In the genomic region with DNA sequence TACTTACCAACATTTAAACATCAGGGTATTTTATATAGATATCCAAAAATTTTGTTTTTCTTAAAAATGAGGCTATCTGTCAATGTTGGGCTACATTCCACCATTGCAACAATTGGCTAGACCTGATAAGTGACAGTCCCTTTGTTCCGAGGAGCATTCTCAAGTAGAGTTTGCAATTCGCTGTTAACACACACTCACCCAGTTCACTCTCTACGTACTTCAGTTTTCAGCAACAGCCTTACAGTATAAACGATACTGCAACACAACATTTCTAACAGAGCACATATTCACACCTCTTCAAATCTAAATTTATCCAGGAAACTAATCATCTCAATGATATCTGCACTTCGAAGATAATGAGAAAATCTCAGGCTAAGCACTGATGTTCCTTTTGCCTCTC, we compare ENCODE assay signal across 23 cellular contexts.
DNase-seq lines count a peak whose midpoint lies in the region; ATAC-seq, FAIRE-seq and TF ChIP-seq lines count a peak whose summit lies in the region.
"Had no signal": no experiment of that assay in that cellular context is flagged by ENCODE, and none has a peak within 500 bp of the region (broad histone marks: within the 10 kb centered on the region; RNA-seq: fewer than 3 reads in every experiment).

No MANE protein-coding gene starts in this region.

- peaks cover 6 to 8% of the 10 kb centered on the region in 2 experiments; a peak in 3 of 4 replicates for H3K9me3 ChIP-seq in H1 (ENCODE audit: insufficient read depth in 2 of 2, low read depth in 1 of 2, low read length in 1 of 2)
- no peaks in the 10 kb centered on the region for H3K9me3 ChIP-seq in upper lobe of right lung
- H3K9me3 ChIP-seq in MG63 = peaks cover 4% of the 10 kb centered on the region; the same call in 1 of the 2 replicates
- H3K9me3 ChIP-seq: A549, Caco-2 had no signal

- no peak overlapping the region for H4K8ac ChIP-seq in H1 (ENCODE audit: extremely low read depth, insufficient read depth, low read length)

- H3K27ac Mint-ChIP-seq in GM23338 = no peak overlapping the region
- peak overlapping the region; percentile 11; the same call in 1 of the 2 replicates for H3K27ac Mint-ChIP-seq in WTC11
- H3K27ac Mint-ChIP-seq: B cell; CD4-positive, alpha-beta T cell; CD8-positive, alpha-beta T cell had no signal

- H3K4me1 ChIP-seq in GM23338 (ENCODE audit: insufficient read depth) (peaks cover 7% of the 10 kb centered on the region; the same call in 1 of the 2 replicates), H1 (replicated peaks in 1 of 4; ENCODE audit: control insufficient read depth in 3 of 4, insufficient read depth in 4 of 4, low read length in 3 of 4) (peaks cover 0 to 4% (median 0%) of the 10 kb centered on the region in 4 experiments; a peak in 1 of 7 replicates), upper lobe of right lung (no peaks in the 10 kb centered on the region)
- H3K4me1 ChIP-seq: A549; BLaER1 treated with 17β-estradiol and CSF1 and Interleukin-3, amounts not matched to agents 10 nM and 100 nM had no signal

- intact Hi-C loops in upper lobe of right lung (cut with DNase I) = no loop called here

- H3K4me1 Mint-ChIP-seq in GM23338 (peaks cover 4% of the 10 kb centered on the region; the same call in 2 of the 3 replicates), WTC11 (peaks cover 9% of the 10 kb centered on the region)
- H3K4me1 Mint-ChIP-seq: B cell had no signal

- no peak overlapping the region for H4K5ac ChIP-seq in H1 (ENCODE audit: insufficient read length, low read depth, low read length)

- no peaks in the 10 kb centered on the region for H3K23me2 ChIP-seq in H1 (ENCODE audit: low read depth, low read length)

- H3K4me3 ChIP-seq in GM23338 (no peak overlapping the region), H1 (ENCODE audit: extremely low read depth in 1 of 4, insufficient read depth in 2 of 4, low read depth in 3 of 4, low read length in 4 of 4) (no peak overlapping the region), upper lobe of right lung (no peak overlapping the region), MG63 (no peak overlapping the region)
- H3K4me3 ChIP-seq: A549; BLaER1 treated with 17β-estradiol and CSF1 and Interleukin-3, amounts not matched to agents 10 nM and 100 nM had no signal

- FAIRE-seq in H1 (lab: Jason Lieb, UNC) = no peak
- FAIRE-seq: A549, D721Med, G401.6, GM12891, GM19239 had no signal

- H2BK12ac ChIP-seq in H1 (ENCODE audit: low read depth, low read length) = no peak overlapping the region

- H3K27me3 ChIP-seq in GM23338 (ENCODE audit: insufficient read depth) (no peaks in the 10 kb centered on the region), H1 (replicated peaks in 1 of 4; ENCODE audit: control insufficient read depth in 3 of 4, extremely low read depth in 1 of 4, insufficient read depth in 3 of 4, low read length in 3 of 4) (no peaks in the 10 kb centered on the region), upper lobe of right lung (no peaks in the 10 kb centered on the region), MG63 (no peaks in the 10 kb centered on the region)
- H3K27me3 ChIP-seq: BLaER1 treated with 17β-estradiol and CSF1 and Interleukin-3, amounts not matched to agents 10 nM and 100 nM had no signal

- H3K79me1 ChIP-seq in H1 (ENCODE audit: low read depth, low read length) = no peaks in the 10 kb centered on the region

- H2BK20ac ChIP-seq in H1 (ENCODE audit: low read length) = no peak overlapping the region

- no peak overlapping the region for H4K91ac ChIP-seq in H1 (replicated peaks; ENCODE audit: insufficient read length, low read length)

- H3K18ac ChIP-seq in H1 (ENCODE audit: extremely low read depth, low read length) = no peak overlapping the region

- no peaks in the 10 kb centered on the region for H3K27me3 Mint-ChIP-seq in GM23338 (ENCODE audit: insufficient read depth, low read depth, poor library complexity)
- no peaks in the 10 kb centered on the region for H3K27me3 Mint-ChIP-seq in WTC11 (ENCODE audit: low read depth)
- H3K27me3 Mint-ChIP-seq: B cell; CD4-positive, alpha-beta T cell had no signal

- H2AFZ ChIP-seq in GM23338 = peak overlapping the region; percentile 7; the same call in 1 of the 2 replicates
- 0 out of 2 replicates have a peak overlapping the region, but pooled peaks have one; percentile 23 for H2AFZ ChIP-seq in H1 (ENCODE audit: low read length)

- H3K4me2 ChIP-seq in GM23338 (no peak overlapping the region), H1 (ENCODE audit: insufficient read depth in 1 of 2, low read depth in 2 of 2, low read length in 2 of 2) (no peak overlapping the region)
- H3K4me2 ChIP-seq: A549; BLaER1 treated with 17β-estradiol and CSF1 and Interleukin-3, amounts not matched to agents 10 nM and 100 nM had no signal

- H2BK5ac ChIP-seq in H1 (ENCODE audit: low read depth, low read length) = no peak overlapping the region

- no peak for TF ChIP-seq CTCF in GM23338 (conservative IDR thresholded peaks at IDR 0.05; ENCODE audit: low read depth in 2 of 2)
- no peak for TF ChIP-seq CTCF in WTC11 (IDR thresholded peaks at IDR 0.05)
- TF ChIP-seq CTCF in H1 (IDR thresholded peaks at IDR 0.05; ENCODE audit: control extremely low read depth in 1 of 3, insufficient read depth in 1 of 3, low read depth in 1 of 3, low read length in 3 of 3) = no peak
- no peak for TF ChIP-seq CTCF in upper lobe of right lung (IDR thresholded peaks at IDR 0.05)

- DNase-seq in GM23338 (ENCODE audit: low spot score) = no peak
- no peak for DNase-seq in WTC11 (ENCODE audit: low spot score)
- DNase-seq in H1 (ENCODE audit: low read depth in 1 of 2, low spot score in 2 of 2) = no peak
- DNase-seq in upper lobe of right lung = no peak
- no peak for DNase-seq in MG63
- no peak for DNase-seq in NCI-H226
- DNase-seq: AML-193; Caco-2; Calu3; CD4-positive, alpha-beta T cell; CD8-positive, alpha-beta T cell; DMS79 treated with DMSO at 0.1 percent for 48 hours; GF-D8 had no signal

- H3K36me3 ChIP-seq in GM23338 (ENCODE audit: insufficient read depth) (no peaks in the 10 kb centered on the region), H1 (ENCODE audit: control insufficient read depth in 2 of 4, insufficient read depth in 4 of 4, low read length in 3 of 4) (peaks cover 0 to 5% (median 0%) of the 10 kb centered on the region in 4 experiments; a peak in 1 of 8 replicates), upper lobe of right lung (no peaks in the 10 kb centered on the region), MG63 (no peaks in the 10 kb centered on the region)
- H3K36me3 ChIP-seq: BLaER1 treated with 17β-estradiol and CSF1 and Interleukin-3, amounts not matched to agents 10 nM and 100 nM had no signal

- no peak overlapping the region for H3K9ac ChIP-seq in H1 (replicated peaks in 1 of 4; ENCODE audit: extremely low read depth in 1 of 4, low read depth in 3 of 4, low read length in 3 of 4)
- H3K9ac ChIP-seq: BLaER1 treated with 17β-estradiol and CSF1 and Interleukin-3, amounts not matched to agents 10 nM and 100 nM had no signal

- no peak overlapping the region for H2BK120ac ChIP-seq in H1 (replicated peaks; ENCODE audit: low read depth, low read length)

- CTCF ChIA-PET in WTC11 (lab: Charles Lee) = no interaction called here
- CTCF ChIA-PET in H1 (lab: Charles Lee; ENCODE audit: partially characterized antibody) = no interaction called here

- H2BK15ac ChIP-seq in H1 (ENCODE audit: low read length) = no peak overlapping the region

- no peak for TF ChIP-seq RAD21 in H1 (IDR thresholded peaks at IDR 0.05 in 1 of 2, conservative IDR thresholded peaks at IDR 0.05 in 1 of 2; ENCODE audit: low read depth in 2 of 2, low read length in 2 of 2)

- H2AK5ac ChIP-seq in H1 (ENCODE audit: low read depth, low read length) = no peak overlapping the region

- no peaks in the 10 kb centered on the region for H3K9me2 ChIP-seq in GM23338 (ENCODE audit: insufficient read depth)

- H3K56ac ChIP-seq in H1 (replicated peaks; ENCODE audit: insufficient read length, low read depth, low read length) = no peak overlapping the region

- TF ChIP-seq POLR2A in H1 (IDR thresholded peaks at IDR 0.05; ENCODE audit: control extremely low read depth in 1 of 2, low read depth in 2 of 2, low read length in 2 of 2) = no peak

- TF ChIP-seq EP300 in H1 (IDR thresholded peaks at IDR 0.05; ENCODE audit: borderline replicate concordance in 1 of 2, low read depth in 2 of 2, low read length in 2 of 2) = no peak

- H3K79me2 ChIP-seq in GM23338 (replicated peaks; ENCODE audit: insufficient read depth) (no peaks in the 10 kb centered on the region), H1 (ENCODE audit: control insufficient read depth in 1 of 2, insufficient read depth in 2 of 2, low read length in 2 of 2) (no peaks in the 10 kb centered on the region)

- H4K20me1 ChIP-seq in GM23338 (replicated peaks; ENCODE audit: insufficient read depth) (no peaks in the 10 kb centered on the region), H1 (replicated peaks in 1 of 2; ENCODE audit: control insufficient read depth in 1 of 2, insufficient read depth in 2 of 2, low read length in 2 of 2) (no peaks in the 10 kb centered on the region)
- H4K20me1 ChIP-seq: BLaER1 treated with 17β-estradiol and CSF1 and Interleukin-3, amounts not matched to agents 10 nM and 100 nM had no signal

- no peaks in the 10 kb centered on the region for H3F3A ChIP-seq in GM23338 (replicated peaks; ENCODE audit: low read depth)

- H3K36me3 Mint-ChIP-seq in GM23338 (ENCODE audit: low read depth) = peaks cover 15% of the 10 kb centered on the region; the same call in 2 of the 3 replicates
- peaks cover 12% of the 10 kb centered on the region for H3K36me3 Mint-ChIP-seq in WTC11
- H3K36me3 Mint-ChIP-seq: CD8-positive, alpha-beta T cell had no signal

- no peak overlapping the region for H3K14ac ChIP-seq in H1 (ENCODE audit: insufficient read length)

- no peak overlapping the region for H3K4ac ChIP-seq in H1 (replicated peaks; ENCODE audit: insufficient read length, low read depth, low read length)

- H3K27ac ChIP-seq in GM23338 (ENCODE audit: low read depth) = no peak overlapping the region
- no peak overlapping the region for H3K27ac ChIP-seq in H1 (ENCODE audit: low read depth, low read length)
- no peak overlapping the region for H3K27ac ChIP-seq in upper lobe of right lung
- H3K27ac ChIP-seq: 22Rv1; A549; BLaER1 treated with 17β-estradiol and CSF1 and Interleukin-3, amounts not matched to agents 10 nM and 100 nM; C4-2B had no signal

- no peak overlapping the region for H3K23ac ChIP-seq in H1 (ENCODE audit: insufficient read length)

- POLR2A ChIA-PET in WTC11 (lab: Charles Lee) = no interaction called here
- POLR2A ChIA-PET in H1 (lab: Charles Lee; ENCODE audit: partially characterized antibody) = no interaction called here

- H3K9me3 Mint-ChIP-seq in GM23338 (peaks cover 10% of the 10 kb centered on the region), WTC11 (peaks cover 12% of the 10 kb centered on the region)

- no peak overlapping the region for H3K4me3 Mint-ChIP-seq in GM23338
- no peak overlapping the region for H3K4me3 Mint-ChIP-seq in WTC11
- H3K4me3 Mint-ChIP-seq: B cell; CD4-positive, alpha-beta T cell; CD8-positive, alpha-beta T cell had no signal

- WGBS in H1 (ENCODE audit: extremely low coverage in 1 of 2, insufficient coverage in 1 of 2, insufficient read length in 1 of 2, insufficient replicate concordance in 2 of 2, low coverage in 1 of 2, low lambda C conversion rate in 2 of 2, missing lambda C conversion rate in 1 of 2), 2 experiments = 91% methylated on average over 5 of the region's 5 CpGs; no CpG with 5 or more reads in 1 of the 2 experiments

- ATAC-seq in GM23338 (no peak), WTC11 (no peak), upper lobe of right lung (peak; percentile 50), HG02840 (IDR thresholded peaks at IDR 0.05; ENCODE audit: low FRiP score, unreplicated experiment) (no peak)
- ATAC-seq: A549; CD8-positive, alpha-beta T cell had no signal
